ENCODE assay signal across 1 cellular context in genomic region chr12:48235796-48236333, GRCh38.
TF ChIP-seq lines count a peak whose summit lies in the region.

No MANE protein-coding gene starts in this region.

TF ChIP-seq in HepG2, 621 proteins besides CTCF, POLR2A, EP300 and RAD21 (continued from another document):
- TF ChIP-seq ATF7 (IDR thresholded peaks at IDR 0.05) (peak; percentile 76), ATF7 (CRISPR knock-in tag; IDR thresholded peaks at IDR 0.05) (no peak)
